Comparison of ENCODE assay signal across 12 cellular contexts in the genomic region with DNA sequence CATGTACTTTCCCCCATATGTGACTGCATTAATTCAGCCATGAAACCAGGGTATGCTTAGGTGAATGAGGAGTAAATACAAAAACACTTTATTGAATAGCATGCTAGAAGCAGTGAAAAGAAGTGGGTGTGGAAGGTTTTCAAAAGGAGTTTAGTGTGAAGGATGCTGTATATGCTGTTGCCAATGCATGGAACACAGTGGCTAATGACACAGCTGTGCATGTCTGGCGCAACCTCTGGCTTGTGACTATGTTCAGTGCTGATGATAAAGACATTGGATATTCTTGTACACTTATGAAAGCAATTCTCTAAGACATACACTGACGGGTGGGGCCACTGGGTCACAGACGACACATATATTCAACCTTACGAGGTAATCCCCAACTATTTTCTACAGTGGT. TPM values are rescaled to one million over a fixed set of nuclear protein-coding genes. Genes with fewer than 3 reads are reported as not detected.
A peak's percentile ranks its signal among the peaks of the same experiment; 100 is the strongest.
DNase-seq lines count a peak whose midpoint lies in the region; ATAC-seq and TF ChIP-seq lines count a peak whose summit lies in the region.
"Had no signal": no experiment of that assay in that cellular context is flagged by ENCODE, and none has a peak within 500 bp of the region (broad histone marks: within the 10 kb centered on the region; RNA-seq: fewer than 3 reads in every experiment).

No MANE protein-coding gene starts in this region.

- no peak overlapping the region for H3K4me3 Mint-ChIP-seq in activated T-helper 1 cell treated with anti-CD3 and anti-CD28 coated beads, Interleukin-12 subunit alpha, Interleukin-12 subunit beta, Interleukin-2, Interleukin-4 antibody, amounts not matched to agents 30 ng/mL and 10 ng/mL and 1 ng/mL, durations not matched to agents 14 hours and 24 hours and 36 hours
- H3K4me3 Mint-ChIP-seq: CD4-positive, alpha-beta memory T cell; memory B cell had no signal

- BruUV-seq in A673 (replicated peaks; lab: Mats Ljungman, UMichigan): no TSS peak

- peak overlapping the region; percentile 89 for H3K27ac Mint-ChIP-seq in activated T-helper 1 cell treated with anti-CD3 and anti-CD28 coated beads, Interleukin-12 subunit alpha, Interleukin-12 subunit beta, Interleukin-2, Interleukin-4 antibody, amounts not matched to agents 30 ng/mL and 10 ng/mL and 1 ng/mL, durations not matched to agents 14 hours and 24 hours and 36 hours
- H3K27ac Mint-ChIP-seq: CD4-positive, alpha-beta memory T cell; memory B cell had no signal

- ATAC-seq in GM19043 (IDR thresholded peaks at IDR 0.05; ENCODE audit: low read depth, unreplicated experiment) (peak; percentile 22), HG02938 (IDR thresholded peaks at IDR 0.05; ENCODE audit: unreplicated experiment) (peak; percentile 28)

- H3K4me1 Mint-ChIP-seq in activated T-helper 1 cell treated with anti-CD3 and anti-CD28 coated beads, Interleukin-12 subunit alpha, Interleukin-12 subunit beta, Interleukin-2, Interleukin-4 antibody, amounts not matched to agents 30 ng/mL and 10 ng/mL and 1 ng/mL, durations not matched to agents 14 hours and 24 hours and 36 hours (ENCODE audit: low read depth): peaks cover 39% of the 10 kb centered on the region
- H3K4me1 Mint-ChIP-seq: CD4-positive, alpha-beta memory T cell; memory B cell had no signal

- H3K27me3 ChIP-seq in A673 (replicated peaks; ENCODE audit: insufficient read depth, low read depth, low read length, poor library complexity): no peaks in the 10 kb centered on the region
- H3K27me3 ChIP-seq: tibial nerve had no signal

- H3K9me3 Mint-ChIP-seq in activated T-helper 1 cell treated with anti-CD3 and anti-CD28 coated beads, Interleukin-12 subunit alpha, Interleukin-12 subunit beta, Interleukin-2, Interleukin-4 antibody, amounts not matched to agents 30 ng/mL and 10 ng/mL and 1 ng/mL, durations not matched to agents 14 hours and 24 hours and 36 hours: peaks cover 3% of the 10 kb centered on the region
- H3K9me3 Mint-ChIP-seq: CD4-positive, alpha-beta memory T cell had no signal

- CTCF ChIA-PET in A673 (lab: Charles Lee): interaction anchor here (0.6 kb wide), 2 partner anchors 535 to 747 kb away, joined by 3 to 4 read pairs; no protein-coding TSS in a partner anchor

- H3K4me3 ChIP-seq in A673 (ENCODE audit: low read depth, low read length, poor library complexity, severe bottlenecking): no peak overlapping the region
- H3K4me3 ChIP-seq: esophagus squamous epithelium, tibial nerve had no signal

- DNase-seq in A673 (ENCODE audit: low spot score): peak; percentile 4
- DNase-seq in activated T-helper 1 cell treated with anti-CD3 and anti-CD28 coated beads, Interleukin-12 subunit alpha, Interleukin-12 subunit beta, Interleukin-2, Interleukin-4 antibody, amounts not matched to agents 30 ng/mL and 10 ng/mL and 1 ng/mL, durations not matched to agents 14 hours and 24 hours and 36 hours (ENCODE audit: low spot score): no peak
- DNase-seq in NCI-H510A (lab: John Stamatoyannopoulos, UW): no peak
- DNase-seq in ureter (ENCODE audit: low spot score): no peak
- no peak for DNase-seq in NCI-H2227 treated with DMSO at 0.1 percent for 48 hours (lab: John Stamatoyannopoulos, UW)
- no peak for DNase-seq in T-helper 2 cell
- DNase-seq: CD4-positive, alpha-beta memory T cell; esophagus squamous epithelium had no signal

- POLR2A ChIA-PET in A673 (lab: Charles Lee; ENCODE audit: low non-redundant PET): interaction anchor here (0.6 kb wide), 2 partner anchors 106 to 464 kb away, joined by 3 to 5 read pairs; no protein-coding TSS in a partner anchor

- peaks cover 6% of the 10 kb centered on the region for H3K36me3 Mint-ChIP-seq in activated T-helper 1 cell treated with anti-CD3 and anti-CD28 coated beads, Interleukin-12 subunit alpha, Interleukin-12 subunit beta, Interleukin-2, Interleukin-4 antibody, amounts not matched to agents 30 ng/mL and 10 ng/mL and 1 ng/mL, durations not matched to agents 14 hours and 24 hours and 36 hours (ENCODE audit: low read depth)
- H3K36me3 Mint-ChIP-seq: CD4-positive, alpha-beta memory T cell had no signal

- H3K27ac ChIP-seq in A673 (ENCODE audit: low read depth, low read length, poor library complexity, severe bottlenecking): no peak overlapping the region
- H3K27ac ChIP-seq: tibial nerve had no signal

- H3K4me1 ChIP-seq in A673 (ENCODE audit: insufficient read depth, low read length, poor library complexity, severe bottlenecking): no peaks in the 10 kb centered on the region

- TF ChIP-seq CTCF in A673 (conservative IDR thresholded peaks at IDR 0.05; ENCODE audit: low read depth, low read length): no peak

- no peaks in the 10 kb centered on the region for H3K27me3 Mint-ChIP-seq in activated T-helper 1 cell treated with anti-CD3 and anti-CD28 coated beads, Interleukin-12 subunit alpha, Interleukin-12 subunit beta, Interleukin-2, Interleukin-4 antibody, amounts not matched to agents 30 ng/mL and 10 ng/mL and 1 ng/mL, durations not matched to agents 14 hours and 24 hours and 36 hours (ENCODE audit: insufficient read depth)

- intact Hi-C loops in A673 (cut with micrococcal nuclease; ENCODE audit: unreplicated experiment): no loop called here
- intact Hi-C loops in activated T-helper 1 cell treated with anti-CD3 and anti-CD28 coated beads, Interleukin-12 subunit alpha, Interleukin-12 subunit beta, Interleukin-2, Interleukin-4 antibody, amounts not matched to agents 30 ng/mL and 10 ng/mL and 1 ng/mL, durations not matched to agents 14 hours and 24 hours and 36 hours (cut with micrococcal nuclease): loop anchor here (1.0 to 2.0 kb wide), 5 partner anchors 10 to 108 kb away; partner anchors contain the start of gene GPR180

- H3K9me3 ChIP-seq in A673 (ENCODE audit: low read depth, low read length, poor library complexity, severe bottlenecking): no peaks in the 10 kb centered on the region
- H3K9me3 ChIP-seq: esophagus squamous epithelium had no signal

- no peaks in the 10 kb centered on the region for H3K36me3 ChIP-seq in A673 (ENCODE audit: insufficient read depth, low read length, poor library complexity, severe bottlenecking)
- H3K36me3 ChIP-seq: esophagus squamous epithelium, tibial nerve had no signal

RNA-seq across cellular contexts. Expression of gene SOX21, which starts 55.2 kb away (rescaled TPM):
- total RNA-seq in A673 (2021) (not detected in 2 replicates), ureter (not detected)
- total RNA-seq in activated T-helper 1 cell treated with anti-CD3 and anti-CD28 coated beads, Interleukin-12 subunit alpha, Interleukin-12 subunit beta, Interleukin-2, Interleukin-4 antibody, amounts not matched to agents 30 ng/mL and 10 ng/mL and 1 ng/mL, durations not matched to agents 14 hours and 24 hours and 36 hours: not detected in 2 replicates
- total RNA-seq: CD4-positive, alpha-beta memory T cell; tibial nerve had no signal

RNA-seq across cellular contexts. Expression of gene GPR180, which starts 55.5 kb away (rescaled TPM):
- total RNA-seq in A673 (2021) (7.2 and 8.3 TPM in 2 replicates), ureter (5.1 TPM)
- total RNA-seq in activated T-helper 1 cell treated with anti-CD3 and anti-CD28 coated beads, Interleukin-12 subunit alpha, Interleukin-12 subunit beta, Interleukin-2, Interleukin-4 antibody, amounts not matched to agents 30 ng/mL and 10 ng/mL and 1 ng/mL, durations not matched to agents 14 hours and 24 hours and 36 hours: 9.6 and 11.1 TPM in 2 replicates
